In genomic region chr7:44269417-44269816, GRCh38 we compare ENCODE assay signal across 20 cellular contexts. TPM values are rescaled to one million over a fixed set of nuclear protein-coding genes. Genes with fewer than 3 reads are reported as not detected.
DNase-seq lines count a peak whose midpoint lies in the region; ATAC-seq and TF ChIP-seq lines count a peak whose summit lies in the region.
"Had no signal": no experiment of that assay in that cellular context is flagged by ENCODE, and none has a peak within 500 bp of the region (broad histone marks: within the 10 kb centered on the region; RNA-seq: fewer than 3 reads in every experiment).

No MANE protein-coding gene starts in this region.

- H3K4me3 Mint-ChIP-seq in stimulated activated naive CD8-positive, alpha-beta T cell treated with anti-CD3 and anti-CD28 coated beads, Interleukin-15, amount 100 ng/mL, for 72 hours: no peak overlapping the region
- H3K4me3 Mint-ChIP-seq: CD4-positive, alpha-beta memory T cell had no signal

- DNase-seq in stimulated activated naive CD8-positive, alpha-beta T cell treated with anti-CD3 and anti-CD28 coated beads, Interleukin-15, amount 100 ng/mL, for 72 hours: no peak
- no peak for DNase-seq in stimulated activated naive CD8-positive, alpha-beta T cell treated with anti-CD3 and anti-CD28 coated beads, Interleukin-15, Interleukin-2, amounts not matched to agents 100 U/mL and 50 U/mL, for 24 hours
- DNase-seq in psoas muscle (no peak), iPS-NIHi11 (ENCODE audit: low spot score) (no peak), SIG-M5 treated with dmso at 0.1 percent for 504 hours (lab: John Stamatoyannopoulos, UW; ENCODE audit: unreplicated experiment) (no peak)
- DNase-seq: BE2C; Caco-2; CD4-positive, alpha-beta memory T cell; DMS 273 treated with DMSO at 0.1 percent for 48 hours; GM23248; HCEC 1CT; KG1; NCI-H1092 treated with DMSO at 0.1 percent for 48 hours; NCI-H2081; NCI-H524 treated with DMSO at 0.1 percent for 48 hours; NCI-H82 had no signal

- H3K27ac ChIP-seq in cingulate gyrus (ENCODE audit: low read depth, low read length) (peak overlapping the region; percentile 19), psoas muscle (peak overlapping the region; percentile 10)
- H3K27ac ChIP-seq: A549, GM23248, SJSA1 had no signal

- no peak overlapping the region for H3K27ac Mint-ChIP-seq in stimulated activated naive CD8-positive, alpha-beta T cell treated with anti-CD3 and anti-CD28 coated beads, Interleukin-15, amount 100 ng/mL, for 72 hours
- H3K27ac Mint-ChIP-seq: CD4-positive, alpha-beta memory T cell had no signal

- intact Hi-C loops in psoas muscle (cut with DNase I): no loop called here

- peak; percentile 35 for ATAC-seq in stimulated activated naive CD8-positive, alpha-beta T cell treated with anti-CD3 and anti-CD28 coated beads, Interleukin-15, amount 100 ng/mL, for 72 hours
- no peak for ATAC-seq in stimulated activated naive CD8-positive, alpha-beta T cell treated with anti-CD3 and anti-CD28 coated beads, Interleukin-15, Interleukin-2, amounts not matched to agents 100 U/mL and 50 U/mL, for 24 hours
- ATAC-seq in psoas muscle: peak in 3 of 4 donors; percentile 28 to 33 (median 28)
- ATAC-seq in GM18517 (IDR thresholded peaks at IDR 0.05; ENCODE audit: unreplicated experiment): no peak
- ATAC-seq: A549 had no signal

- H3K4me1 ChIP-seq in psoas muscle: peaks cover 68% of the 10 kb centered on the region
- H3K4me1 ChIP-seq: A549, Caco-2, SJSA1 had no signal

- H3K4me1 Mint-ChIP-seq in stimulated activated naive CD8-positive, alpha-beta T cell treated with anti-CD3 and anti-CD28 coated beads, Interleukin-15, amount 100 ng/mL, for 72 hours: peaks cover 10% of the 10 kb centered on the region
- H3K4me1 Mint-ChIP-seq: CD4-positive, alpha-beta memory T cell had no signal

- no peaks in the 10 kb centered on the region for H3K9me3 Mint-ChIP-seq in stimulated activated naive CD8-positive, alpha-beta T cell treated with anti-CD3 and anti-CD28 coated beads, Interleukin-15, amount 100 ng/mL, for 72 hours
- H3K9me3 Mint-ChIP-seq: CD4-positive, alpha-beta memory T cell had no signal

- no peak overlapping the region for H3K4me3 ChIP-seq in psoas muscle
- H3K4me3 ChIP-seq: A549, GM23248, SJSA1 had no signal

- no peak for TF ChIP-seq CTCF in psoas muscle (IDR thresholded peaks at IDR 0.05)

- WGBS in psoas muscle, 3 donors: 80 to 86% (median 85%) methylated on average over 10 of the region's 10 CpGs

- no peaks in the 10 kb centered on the region for H3K36me3 ChIP-seq in psoas muscle (ENCODE audit: insufficient read depth in 1 of 2, low read depth in 1 of 2)
- H3K36me3 ChIP-seq: BE2C, SJSA1 had no signal

- H3K27me3 ChIP-seq in psoas muscle (ENCODE audit: insufficient read depth in 3 of 3, low read length in 2 of 3): no peaks in the 10 kb centered on the region
- H3K27me3 ChIP-seq: BE2C had no signal

- no peaks in the 10 kb centered on the region for H3K9me3 ChIP-seq in psoas muscle
- H3K9me3 ChIP-seq: A549, BE2C, Caco-2, SJSA1 had no signal

- no peaks in the 10 kb centered on the region for H3K27me3 Mint-ChIP-seq in stimulated activated naive CD8-positive, alpha-beta T cell treated with anti-CD3 and anti-CD28 coated beads, Interleukin-15, amount 100 ng/mL, for 72 hours
- H3K27me3 Mint-ChIP-seq: CD4-positive, alpha-beta memory T cell had no signal

RNA-seq across cellular contexts. Expression of gene CAMK2B, which starts 56.0 kb away (rescaled TPM):
- 10 to 100 TPM; 50.0 to 81.4 (median 67.2) TPM for total RNA-seq in psoas muscle
- polyA plus RNA-seq in psoas muscle: 10 to 100 TPM; 14.5 to 24.3 (median 19.9) TPM
- total RNA-seq: Caco-2; CD4-positive, alpha-beta memory T cell; SJSA1 had no signal
- polyA plus RNA-seq: CD4-positive, alpha-beta memory T cell had no signal

Comparison
In these comparisons a context has a peak if more than half of its experiments do, and no peak if none do; other contexts are left out.
1. ATAC-seq: peak in stimulated activated naive CD8-positive, alpha-beta T cell treated with anti-CD3 and anti-CD28 coated beads, Interleukin-15, amount 100 ng/mL, for 72 hours (single experiment) and psoas muscle (3 of 4); none in stimulated activated naive CD8-positive, alpha-beta T cell treated with anti-CD3 and anti-CD28 coated beads, Interleukin-15, Interleukin-2, amounts not matched to agents 100 U/mL and 50 U/mL, for 24 hours (single experiment) and GM18517 (single experiment).